In genomic region chr12:32562420-32562819, GRCh38 we compare ENCODE assay signal across 1 cellular context.
TF ChIP-seq lines count a peak whose summit lies in the region.
"Not testable (repeated sequence)": the region's sequence is repeated elsewhere in the genome, so short reads cannot be mapped to it uniquely, and the experiment has no call there.

No MANE protein-coding gene starts in this region.

TF ChIP-seq in HepG2, 621 proteins besides CTCF, POLR2A, EP300 and RAD21 (continued from another document):
- TF ChIP-seq MED1 (CRISPR knock-in tag; IDR thresholded peaks at IDR 0.05) (peak; percentile 41; the same call in 1 of the 2 replicates), RARA (CRISPR knock-in tag; IDR thresholded peaks at IDR 0.05) (peak; percentile 69), NR2F6 (IDR thresholded peaks at IDR 0.05) (peak; percentile 33; the same call in 1 of the 2 replicates), NR2F6 (CRISPR knock-in tag; IDR thresholded peaks at IDR 0.05) (peak; percentile 66), ETV5 (CRISPR knock-in tag; IDR thresholded peaks at IDR 0.05; ENCODE audit: borderline replicate concordance) (0 out of 2 replicates have a peak, but pooled peaks have one; percentile 39), ZGPAT (CRISPR knock-in tag; IDR thresholded peaks at IDR 0.05) (0 out of 2 replicates have a peak, but pooled peaks have one; percentile 31), SP5 (CRISPR knock-in tag; IDR thresholded peaks at IDR 0.05; ENCODE audit: borderline replicate concordance, low read depth) (peak; percentile 84), ARNTL (CRISPR knock-in tag; IDR thresholded peaks at IDR 0.05) (0 out of 2 replicates have a peak, but pooled peaks have one; percentile 36), HDAC2 (CRISPR knock-in tag; IDR thresholded peaks at IDR 0.05) (0 out of 2 replicates have a peak, but pooled peaks have one; percentile 38), RXRB (CRISPR knock-in tag; IDR thresholded peaks at IDR 0.05; ENCODE audit: borderline replicate concordance) (peak; percentile 36; the same call in 1 of the 2 replicates), SOX13 (CRISPR knock-in tag; conservative IDR thresholded peaks at IDR 0.05 in 1 of 2, IDR thresholded peaks at IDR 0.05 in 1 of 2) (peak in 1 of 2 experiments; percentile 81; a peak in 2 of 4 replicates), HNF4A (CRISPR knock-in tag; IDR thresholded peaks at IDR 0.05) (peak; percentile 59), ZNF609 (CRISPR knock-in tag; IDR thresholded peaks at IDR 0.05; ENCODE audit: borderline replicate concordance) (peak; percentile 81; the same call in 1 of the 2 replicates), MIXL1 (CRISPR knock-in tag; IDR thresholded peaks at IDR 0.05) (0 out of 2 replicates have a peak, but pooled peaks have one; percentile 45), FOXP4 (CRISPR knock-in tag; IDR thresholded peaks at IDR 0.05) (peak; percentile 71), PPARG (CRISPR knock-in tag; conservative IDR thresholded peaks at IDR 0.05) (peak; percentile 83), SOX5 (CRISPR knock-in tag; IDR thresholded peaks at IDR 0.05; ENCODE audit: borderline replicate concordance) (peak; percentile 76; the same call in 1 of the 2 replicates), ZNF652 (CRISPR knock-in tag; IDR thresholded peaks at IDR 0.05; ENCODE audit: borderline replicate concordance, low read depth) (peak; percentile 83), TFE3 (CRISPR knock-in tag; IDR thresholded peaks at IDR 0.05) (0 out of 2 replicates have a peak, but pooled peaks have one; percentile 34), SOX6 (CRISPR knock-in tag; IDR thresholded peaks at IDR 0.05) (peak; percentile 91), POGZ (CRISPR knock-in tag; IDR thresholded peaks at IDR 0.05) (peak; percentile 48; the same call in 1 of the 2 replicates), BCL6 (CRISPR knock-in tag; IDR thresholded peaks at IDR 0.05) (peak; percentile 71), PAXIP1 (CRISPR knock-in tag; conservative IDR thresholded peaks at IDR 0.05) (peak; percentile 83), HOMEZ (CRISPR knock-in tag; IDR thresholded peaks at IDR 0.05; ENCODE audit: low read depth) (peak; percentile 27; the same call in 1 of the 2 replicates)
- TF ChIP-seq SOX13, SOX6 (IDR thresholded peaks at IDR 0.05): not testable (repeated sequence)
